Comparison of ENCODE assay signal across 19 cellular contexts in genomic region chr21:40043423-40043822, GRCh38.
DNase-seq lines count a peak whose midpoint lies in the region; ATAC-seq and TF ChIP-seq lines count a peak whose summit lies in the region.
"Had no signal": no experiment of that assay in that cellular context is flagged by ENCODE, and none has a peak within 500 bp of the region (broad histone marks: within the 10 kb centered on the region; RNA-seq: fewer than 3 reads in every experiment).

No MANE protein-coding gene starts in this region.

- no peak overlapping the region for H3K27ac ChIP-seq in C4-2B
- H3K27ac ChIP-seq: ascending aorta; BLaER1 treated with 17β-estradiol and CSF1 and Interleukin-3, amounts not matched to agents 10 nM and 100 nM; neutrophil; uterus had no signal

- ATAC-seq in HG02610 (IDR thresholded peaks at IDR 0.05; ENCODE audit: unreplicated experiment), result no peak
- no peak for ATAC-seq in GM18511 (IDR thresholded peaks at IDR 0.05; ENCODE audit: unreplicated experiment)

- no peak overlapping the region for H3K4me3 ChIP-seq in epithelial cell of esophagus (ENCODE audit: low read length)
- H3K4me3 ChIP-seq: ascending aorta; BLaER1 treated with 17β-estradiol and CSF1 and Interleukin-3, amounts not matched to agents 10 nM and 100 nM; uterus had no signal

- TF ChIP-seq CTCF in C4-2B (conservative IDR thresholded peaks at IDR 0.05), result peak; percentile 19
- no peak for TF ChIP-seq CTCF in epithelial cell of esophagus (IDR thresholded peaks at IDR 0.05; ENCODE audit: insufficient read depth, low read depth, low read length, missing control alignments)

- DNase-seq in NCI-H1436 (lab: John Stamatoyannopoulos, UW) (peak; percentile 32), NCI-H1436 treated with DMSO at 0.1 percent for 48 hours (lab: John Stamatoyannopoulos, UW) (no peak), NCI-H146 (lab: John Stamatoyannopoulos, UW) (peak; percentile 33), epithelial cell of esophagus (ENCODE audit: low read depth) (peak; percentile 11), NCI-H2029 treated with DMSO at 0.1 percent for 48 hours (lab: John Stamatoyannopoulos, UW) (no peak)
- DNase-seq: cerebellar nuclear complex; effector CD8-positive, alpha-beta T cell; HCEC 1CT; MV-4-11; NCI-H2227 treated with DMSO at 0.1 percent for 48 hours; stimulated activated CD4-positive, alpha-beta T cell treated with anti-CD3 and anti-CD28 coated beads, Interleukin-12 subunit alpha, Interleukin-12 subunit beta, amount 100 ng/mL, for 4 hours; T-helper 2 cell; uterus had no signal

Comparison
In these comparisons a context has a peak if more than half of its experiments do, and no peak if none do; other contexts are left out.
1. DNase-seq: peak in NCI-H1436 (single experiment), NCI-H146 (single experiment) and epithelial cell of esophagus (single experiment); none in NCI-H1436 treated with DMSO at 0.1 percent for 48 hours (single experiment) and NCI-H2029 treated with DMSO at 0.1 percent for 48 hours (single experiment).